Comparison of ENCODE assay signal across 12 cellular contexts in genomic region chr12:48452961-48453360, GRCh38. TPM values are rescaled to one million over a fixed set of nuclear protein-coding genes. Genes with fewer than 3 reads are reported as not detected.
"Had no signal": no experiment of that assay in that cellular context is flagged by ENCODE, and none has a peak within 500 bp of the region (broad histone marks: within the 10 kb centered on the region; RNA-seq: fewer than 3 reads in every experiment).

No MANE protein-coding gene starts in this region.

RNA-seq across cellular contexts. Expression of gene ANP32D, which starts 19.4 kb away (rescaled TPM):
- total RNA-seq: subcutaneous adipose tissue, suprapubic skin, thyroid gland, transverse colon, ureter, urinary bladder, uterus, vagina had no signal
- polyA plus RNA-seq: stomach, urinary bladder had no signal

RNA-seq across cellular contexts. Expression of gene C12orf54, which starts 29.3 kb away (rescaled TPM):
- total RNA-seq: subcutaneous adipose tissue, suprapubic skin, temporal lobe, thoracic aorta, thyroid gland, upper lobe of right lung, vagina had no signal
